22 cellular contexts compared by ENCODE assay signal in genomic region chr10:76437011-76437410, GRCh38.
"Had no signal": no experiment of that assay in that cellular context is flagged by ENCODE, and none has a peak within 500 bp of the region (broad histone marks: within the 10 kb centered on the region; RNA-seq: fewer than 3 reads in every experiment).

No MANE protein-coding gene starts in this region.

- H3K36me3 ChIP-seq: brain microvascular endothelial cell, left lung, ovary, right lobe of liver, thyroid gland, vagina had no signal

- H3K36me3 Mint-ChIP-seq: naive thymus-derived CD8-positive, alpha-beta T cell had no signal

- H3K4me3 ChIP-seq: coronary artery, left lung, mucosa of descending colon, ovary, psoas muscle, right lobe of liver, SK-N-MC, thyroid gland, vagina had no signal

- H3K9me3 Mint-ChIP-seq: activated CD4-positive, alpha-beta T cell treated with anti-CD3 and anti-CD28 coated beads, Interleukin-2, amount 10 ng/mL, durations not matched to agents 24 days and 14 days; activated CD8-positive, alpha-beta T cell treated with anti-CD3 and anti-CD28 coated beads for 36 hours; activated naive CD4-positive, alpha-beta T cell treated with anti-CD3 and anti-CD28 coated beads for 36 hours; activated T-cell treated with anti-CD3 and anti-CD28 coated beads, Interleukin-2, amount 50 U/mL, for 24 hours; activated T-helper 2 cell treated with anti-CD3 and anti-CD28 coated beads, Interferon-gamma antibody, Interleukin-2, Interleukin-4, amounts not matched to agents 10 μg/mL and 5 μg/mL and 100 μg/mL, durations not matched to agents 14 hours and 24 hours and 36 hours had no signal

- H3K9me3 ChIP-seq: left lung, mucosa of descending colon, ovary, psoas muscle, right lobe of liver, thyroid gland, vagina had no signal

- H3K27me3 ChIP-seq: brain microvascular endothelial cell, left lung, ovary, right lobe of liver, thyroid gland, vagina had no signal

- H3K27me3 Mint-ChIP-seq: activated CD4-positive, alpha-beta T cell treated with anti-CD3 and anti-CD28 coated beads, Interleukin-2, amount 10 ng/mL, durations not matched to agents 24 days and 14 days; activated CD8-positive, alpha-beta T cell treated with anti-CD3 and anti-CD28 coated beads for 36 hours; activated T-cell treated with anti-CD3 and anti-CD28 coated beads, Interleukin-2, amount 50 U/mL, for 24 hours had no signal

- H3K4me3 Mint-ChIP-seq: activated CD4-positive, alpha-beta T cell treated with anti-CD3 and anti-CD28 coated beads, Interleukin-2, amount 10 ng/mL, durations not matched to agents 24 days and 14 days; activated CD8-positive, alpha-beta T cell treated with anti-CD3 and anti-CD28 coated beads for 36 hours; activated naive CD4-positive, alpha-beta T cell treated with anti-CD3 and anti-CD28 coated beads for 36 hours; activated T-cell treated with anti-CD3 and anti-CD28 coated beads, Interleukin-2, amount 50 U/mL, for 24 hours; naive thymus-derived CD8-positive, alpha-beta T cell had no signal

- DNase-seq: activated CD4-positive, alpha-beta T cell treated with anti-CD3 and anti-CD28 coated beads, Interleukin-2, amount 10 ng/mL, durations not matched to agents 24 days and 14 days; activated CD8-positive, alpha-beta T cell treated with anti-CD3 and anti-CD28 coated beads for 36 hours; activated naive CD4-positive, alpha-beta T cell treated with anti-CD3 and anti-CD28 coated beads for 36 hours; activated T-cell treated with anti-CD3 and anti-CD28 coated beads, Interleukin-2, amount 50 U/mL, for 24 hours; anterior cingulate cortex; brain microvascular endothelial cell; erythroblast; glutamatergic neuron; left lung; mucosa of descending colon; naive thymus-derived CD8-positive, alpha-beta T cell; ovary; right lobe of liver; stimulated activated naive CD4-positive, alpha-beta T cell treated with Interleukin-2 at 50 U/mL for 16 hours; T-helper 1 cell; T-helper 9 cell had no signal

- ATAC-seq: activated CD8-positive, alpha-beta T cell treated with anti-CD3 and anti-CD28 coated beads for 36 hours; left lung; mucosa of descending colon; naive thymus-derived CD8-positive, alpha-beta T cell; right lobe of liver had no signal

- H3K4me1 Mint-ChIP-seq: activated CD4-positive, alpha-beta T cell treated with anti-CD3 and anti-CD28 coated beads, Interleukin-2, amount 10 ng/mL, durations not matched to agents 24 days and 14 days; naive thymus-derived CD8-positive, alpha-beta T cell had no signal

- H3K27ac Mint-ChIP-seq: activated CD4-positive, alpha-beta T cell treated with anti-CD3 and anti-CD28 coated beads, Interleukin-2, amount 10 ng/mL, durations not matched to agents 24 days and 14 days; activated CD8-positive, alpha-beta T cell treated with anti-CD3 and anti-CD28 coated beads for 36 hours; activated naive CD4-positive, alpha-beta T cell treated with anti-CD3 and anti-CD28 coated beads for 36 hours; activated T-cell treated with anti-CD3 and anti-CD28 coated beads, Interleukin-2, amount 50 U/mL, for 24 hours; activated T-helper 2 cell treated with anti-CD3 and anti-CD28 coated beads, Interferon-gamma antibody, Interleukin-2, Interleukin-4, amounts not matched to agents 10 μg/mL and 5 μg/mL and 100 μg/mL, durations not matched to agents 14 hours and 24 hours and 36 hours; naive thymus-derived CD8-positive, alpha-beta T cell had no signal

- H3K4me1 ChIP-seq: right lobe of liver had no signal

- H3K27ac ChIP-seq: brain microvascular endothelial cell, left lung, ovary, psoas muscle, right lobe of liver, SK-N-MC, thyroid gland, vagina had no signal
